In the genomic region with DNA sequence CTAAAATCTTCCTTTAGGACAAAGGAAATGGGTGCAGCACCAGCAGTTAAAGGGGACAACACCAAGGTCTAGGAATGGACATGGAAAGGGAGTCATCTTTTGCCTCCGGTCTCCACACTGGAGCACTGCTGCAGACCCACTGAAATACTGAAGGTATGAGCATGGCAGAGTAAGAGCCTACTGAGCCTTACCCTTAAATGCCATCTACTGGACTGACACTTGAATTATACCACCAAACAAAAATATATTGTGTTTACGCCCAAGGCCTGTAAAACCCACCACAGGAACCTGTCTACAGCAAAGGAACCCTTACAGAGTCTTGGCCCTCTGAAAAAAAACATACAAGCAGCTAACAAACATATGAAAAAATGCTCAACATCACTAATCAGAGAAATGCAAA, we compare ENCODE assay signal across 23 cellular contexts.
"Had no signal": no experiment of that assay in that cellular context is flagged by ENCODE, and none has a peak within 500 bp of the region (broad histone marks: within the 10 kb centered on the region; RNA-seq: fewer than 3 reads in every experiment).

No MANE protein-coding gene starts in this region.

- H3K9me3 ChIP-seq: ovary, psoas muscle, right lobe of liver, sigmoid colon, stomach, thoracic aorta, thyroid gland, tibial nerve, upper lobe of left lung, vagina had no signal

- H3K36me3 ChIP-seq: neural progenitor cell, ovary, right lobe of liver, sigmoid colon, stomach, thoracic aorta, thyroid gland, tibial nerve, upper lobe of left lung, vagina had no signal

- H3K9ac ChIP-seq: neural progenitor cell, parathyroid adenoma had no signal

- DNase-seq: occipital lobe; ovary; psoas muscle; right cardiac atrium; right lobe of liver; sigmoid colon; small intestine; stimulated activated CD4-positive, alpha-beta T cell treated with anti-CD3 and anti-CD28 coated beads, Interleukin-15, amount 100 ng/mL, for 24 hours; stimulated activated CD4-positive, alpha-beta T cell treated with anti-CD3 and anti-CD28 coated beads, Interleukin-2, amount 100 ng/mL, for 24 hours; stimulated activated CD4-positive, alpha-beta T cell treated with anti-CD3 and anti-CD28 coated beads, Interleukin-2, amount 100 ng/mL, for 48 hours; stimulated activated CD4-positive, alpha-beta T cell treated with anti-CD3 and anti-CD28 coated beads, Interleukin-4, amount 100 ng/mL, for 24 hours; stimulated activated naive B cell treated with anti-CD40 and anti-IgM and Interleukin-4, amounts not matched to agents 10 μg/mL and 1 μg/mL and 100 μg/mL, for 72 hours; stimulated activated naive CD4-positive, alpha-beta T cell treated with Interleukin-2 at 50 U/mL for 16 hours; stomach; thyroid gland; trophoblast cell; upper lobe of left lung had no signal

- H3K27ac ChIP-seq: neural progenitor cell, ovary, parathyroid adenoma, psoas muscle, right lobe of liver, sigmoid colon, stomach, thoracic aorta, thyroid gland, tibial nerve, upper lobe of left lung, vagina had no signal

- H2AFZ ChIP-seq: neural progenitor cell, parathyroid adenoma had no signal

- H3K4me1 ChIP-seq: neural progenitor cell, parathyroid adenoma, psoas muscle, right lobe of liver, sigmoid colon, stomach, thyroid gland, tibial nerve, upper lobe of left lung, vagina had no signal

- H3K79me2 ChIP-seq: parathyroid adenoma had no signal

- H3K27me3 ChIP-seq: neural progenitor cell, right lobe of liver, sigmoid colon, stomach, thyroid gland, tibial nerve, upper lobe of left lung, vagina had no signal

- H3K4me3 ChIP-seq: neural progenitor cell, ovary, psoas muscle, right lobe of liver, sigmoid colon, stomach, thoracic aorta, thyroid gland, tibial nerve, upper lobe of left lung, vagina had no signal

- H3K4me2 ChIP-seq: neural progenitor cell had no signal

- ATAC-seq: psoas muscle; right cardiac atrium; right lobe of liver; stimulated activated effector memory CD8-positive, alpha-beta T cell treated with anti-CD3 and anti-CD28 coated beads, Interleukin-12 subunit alpha, Interleukin-12 subunit beta, amount 100 ng/mL, for 72 hours; stimulated activated naive B cell treated with anti-CD40 and anti-IgM and Interleukin-4, amounts not matched to agents 10 μg/mL and 1 μg/mL and 100 μg/mL, for 72 hours had no signal
